ENCODE assay signal across 13 cellular contexts in genomic region chr6:149128489-149129145, GRCh38.
DNase-seq lines count a peak whose midpoint lies in the region; ATAC-seq and TF ChIP-seq lines count a peak whose summit lies in the region.
"Had no signal": no experiment of that assay in that cellular context is flagged by ENCODE, and none has a peak within 500 bp of the region (broad histone marks: within the 10 kb centered on the region; RNA-seq: fewer than 3 reads in every experiment).

No MANE protein-coding gene starts in this region.

- peak overlapping the region; percentile 7 for H3K4me3 ChIP-seq in CD8-positive, alpha-beta T cell (ENCODE audit: low read depth, low read length)
- no peak overlapping the region for H3K4me3 ChIP-seq in liver (ENCODE audit: low read depth in 1 of 3, low read length in 3 of 3)
- no peak overlapping the region for H3K4me3 ChIP-seq in lower leg skin (ENCODE audit: low read depth, poor library complexity, severe bottlenecking)
- no peak overlapping the region for H3K4me3 ChIP-seq in brain microvascular endothelial cell (ENCODE audit: low read depth, low read length)
- H3K4me3 ChIP-seq: prostate gland had no signal

- peak; percentile 75 for ATAC-seq in CD8-positive, alpha-beta T cell
- ATAC-seq: WTC11 had no signal

- intact Hi-C loops in CD8-positive, alpha-beta T cell (cut with DNase I, micrococcal nuclease) = loop anchor here in 1 of 2 experiments (5.0 kb wide), 1 partner anchor 39 kb away; no protein-coding TSS in a partner anchor
- intact Hi-C loops in activated T-helper 2 cell treated with anti-CD3 and anti-CD28 coated beads, Interferon-gamma antibody, Interleukin-2, Interleukin-4, amounts not matched to agents 10 μg/mL and 5 μg/mL and 100 μg/mL, durations not matched to agents 14 hours and 24 hours and 36 hours (cut with micrococcal nuclease) = loop anchor here (2.0 kb wide), 2 partner anchors 16 to 46 kb away; no protein-coding TSS in a partner anchor
- intact Hi-C loops in lower leg skin (cut with DNase I; ENCODE audit: low total_unique reads) = no loop called here

- H3K4me1 ChIP-seq in CD8-positive, alpha-beta T cell (ENCODE audit: insufficient read depth, low read length) = peaks cover 24% of the 10 kb centered on the region
- H3K4me1 ChIP-seq in liver (ENCODE audit: control insufficient read depth in 4 of 4, insufficient read depth in 4 of 4, low read length in 3 of 4) = peaks cover 0 to 8% (median 6%) of the 10 kb centered on the region in 4 donors

- CTCF ChIA-PET in CD8-positive, alpha-beta T cell (lab: Charles Lee) = interaction anchor here (0.9 to 1.6 kb wide), 3 partner anchors 8 to 12 kb away, joined by 3 to 4 read pairs (median 4); no protein-coding TSS in a partner anchor

- no peaks in the 10 kb centered on the region for H3K36me3 Mint-ChIP-seq in CD8-positive, alpha-beta T cell
- peaks cover 60% of the 10 kb centered on the region for H3K36me3 Mint-ChIP-seq in activated T-helper 2 cell treated with anti-CD3 and anti-CD28 coated beads, Interferon-gamma antibody, Interleukin-2, Interleukin-4, amounts not matched to agents 10 μg/mL and 5 μg/mL and 100 μg/mL, durations not matched to agents 14 hours and 24 hours and 36 hours (ENCODE audit: low read depth)
- H3K36me3 Mint-ChIP-seq: WTC11 had no signal

- peak in 1 of 2 donors; percentile 14 for TF ChIP-seq RAD21 in liver (IDR thresholded peaks at IDR 0.05)

- no peak overlapping the region for H3K27ac ChIP-seq in CD8-positive, alpha-beta T cell (ENCODE audit: low read depth, low read length)
- H3K27ac ChIP-seq in liver (ENCODE audit: low read depth in 1 of 2, low read length in 2 of 2) = no peak overlapping the region
- no peak overlapping the region for H3K27ac ChIP-seq in brain microvascular endothelial cell
- H3K27ac ChIP-seq: prostate gland had no signal

- no peaks in the 10 kb centered on the region for H3K9me3 Mint-ChIP-seq in CD8-positive, alpha-beta T cell
- H3K9me3 Mint-ChIP-seq in activated T-helper 2 cell treated with anti-CD3 and anti-CD28 coated beads, Interferon-gamma antibody, Interleukin-2, Interleukin-4, amounts not matched to agents 10 μg/mL and 5 μg/mL and 100 μg/mL, durations not matched to agents 14 hours and 24 hours and 36 hours = peaks cover 29% of the 10 kb centered on the region

- peak in 6 of 7 experiments; percentile 22 to 67 (median 38) for DNase-seq in CD8-positive, alpha-beta T cell
- DNase-seq in Kasumi-1 (lab: John Stamatoyannopoulos, UW) = peak; percentile 14 to 33
- DNase-seq in activated T-helper 2 cell treated with anti-CD3 and anti-CD28 coated beads, Interferon-gamma antibody, Interleukin-2, Interleukin-4, amounts not matched to agents 10 μg/mL and 5 μg/mL and 100 μg/mL, durations not matched to agents 14 hours and 24 hours and 36 hours (ENCODE audit: low spot score) = peak; percentile 60
- DNase-seq in lower leg skin (ENCODE audit: low spot score in 2 of 2) = no peak
- DNase-seq in SIG-M5 treated with dmso at 0.1 percent for 504 hours (lab: John Stamatoyannopoulos, UW; ENCODE audit: unreplicated experiment) = no peak
- no peak for DNase-seq in brain microvascular endothelial cell
- no peak for DNase-seq in SHP77 treated with DMSO at 0.1 percent for 48 hours (lab: John Stamatoyannopoulos, UW)
- DNase-seq: COR-L47, kidney glomerular epithelial cell, NCI-H2029 had no signal

- WGBS in liver = 72% methylated on average over 5 of the region's 5 CpGs
- WGBS in lower leg skin, 2 donors = 82 to 91% methylated on average over 5 of the region's 5 CpGs

- no peak overlapping the region for H3K9ac ChIP-seq in liver (ENCODE audit: low read depth in 1 of 2, low read length in 2 of 2)

- H3K4me3 Mint-ChIP-seq in CD8-positive, alpha-beta T cell = no peak overlapping the region
- H3K4me3 Mint-ChIP-seq in activated T-helper 2 cell treated with anti-CD3 and anti-CD28 coated beads, Interferon-gamma antibody, Interleukin-2, Interleukin-4, amounts not matched to agents 10 μg/mL and 5 μg/mL and 100 μg/mL, durations not matched to agents 14 hours and 24 hours and 36 hours (ENCODE audit: low read depth) = peak overlapping the region; percentile 65
- H3K4me3 Mint-ChIP-seq: WTC11 had no signal

- H3K27ac Mint-ChIP-seq in CD8-positive, alpha-beta T cell = peak overlapping the region; percentile 79
- peak overlapping the region; percentile 90 for H3K27ac Mint-ChIP-seq in activated T-helper 2 cell treated with anti-CD3 and anti-CD28 coated beads, Interferon-gamma antibody, Interleukin-2, Interleukin-4, amounts not matched to agents 10 μg/mL and 5 μg/mL and 100 μg/mL, durations not matched to agents 14 hours and 24 hours and 36 hours
- H3K27ac Mint-ChIP-seq: WTC11 had no signal

- no peaks in the 10 kb centered on the region for H3K27me3 ChIP-seq in CD8-positive, alpha-beta T cell (ENCODE audit: insufficient read depth, low read length)
- H3K27me3 ChIP-seq in liver (ENCODE audit: control insufficient read depth in 4 of 4, insufficient read depth in 4 of 4, low read length in 3 of 4) (no peaks in the 10 kb centered on the region), brain microvascular endothelial cell (replicated peaks) (no peaks in the 10 kb centered on the region)

- TF ChIP-seq POLR2A in lower leg skin (IDR thresholded peaks at IDR 0.05) = no peak

- no peaks in the 10 kb centered on the region for H3K9me3 ChIP-seq in CD8-positive, alpha-beta T cell (ENCODE audit: low read length)
- H3K9me3 ChIP-seq in liver (ENCODE audit: control insufficient read depth in 4 of 4, low read length in 3 of 4) = no peaks in the 10 kb centered on the region
- H3K9me3 ChIP-seq: prostate gland had no signal

- H3K27me3 Mint-ChIP-seq in CD8-positive, alpha-beta T cell (ENCODE audit: low read depth) = no peaks in the 10 kb centered on the region
- H3K27me3 Mint-ChIP-seq in activated T-helper 2 cell treated with anti-CD3 and anti-CD28 coated beads, Interferon-gamma antibody, Interleukin-2, Interleukin-4, amounts not matched to agents 10 μg/mL and 5 μg/mL and 100 μg/mL, durations not matched to agents 14 hours and 24 hours and 36 hours (ENCODE audit: low read depth) = no peaks in the 10 kb centered on the region

- peaks cover 57% of the 10 kb centered on the region for H3K4me1 Mint-ChIP-seq in CD8-positive, alpha-beta T cell (ENCODE audit: low read depth)
- peaks cover 74% of the 10 kb centered on the region for H3K4me1 Mint-ChIP-seq in activated T-helper 2 cell treated with anti-CD3 and anti-CD28 coated beads, Interferon-gamma antibody, Interleukin-2, Interleukin-4, amounts not matched to agents 10 μg/mL and 5 μg/mL and 100 μg/mL, durations not matched to agents 14 hours and 24 hours and 36 hours (ENCODE audit: low read depth)
- H3K4me1 Mint-ChIP-seq: WTC11 had no signal

- POLR2A ChIA-PET in CD8-positive, alpha-beta T cell (lab: Charles Lee) = interaction anchor here (0.6 to 2.3 kb wide), 8 partner anchors 9 to 188 kb away, joined by 3 to 7 read pairs (median 4); no protein-coding TSS in a partner anchor

- in situ Hi-C loops in brain microvascular endothelial cell (cut with HindIII; ENCODE audit: low pct_ligation_motif_present, low sequenced_read_pairs) = no loop called here

- TF ChIP-seq CTCF in CD8-positive, alpha-beta T cell (IDR thresholded peaks at IDR 0.05) = no peak
- no peak for TF ChIP-seq CTCF in liver (IDR thresholded peaks at IDR 0.05; ENCODE audit: low read depth, low read length, missing input control)
- no peak for TF ChIP-seq CTCF in lower leg skin (IDR thresholded peaks at IDR 0.05)
- no peak for TF ChIP-seq CTCF in brain microvascular endothelial cell (IDR thresholded peaks at IDR 0.05; ENCODE audit: low read depth, low read length, missing control alignments)

- H3K36me3 ChIP-seq in CD8-positive, alpha-beta T cell (ENCODE audit: insufficient read depth, low read length) = no peaks in the 10 kb centered on the region
- H3K36me3 ChIP-seq in liver (ENCODE audit: control insufficient read depth in 4 of 4, insufficient read depth in 3 of 4, low read depth in 1 of 4, low read length in 3 of 4) (no peaks in the 10 kb centered on the region), brain microvascular endothelial cell (replicated peaks) (no peaks in the 10 kb centered on the region)
- H3K36me3 ChIP-seq: prostate gland had no signal

TF ChIP-seq in liver, 16 proteins besides CTCF, POLR2A, EP300 and RAD21:
- peak in 1 of 2 donors; percentile 11 for TF ChIP-seq RXRA (IDR thresholded peaks at IDR 0.05)
- TF ChIP-seq TAF1 (conservative IDR thresholded peaks at IDR 0.05) = no peak
- TF ChIP-seq NR2F2 (IDR thresholded peaks at IDR 0.05) = peak; percentile 61

Comparison
In these comparisons a context has a peak if more than half of its experiments do, and no peak if none do; other contexts are left out.
1. DNase-seq: peak in CD8-positive, alpha-beta T cell (6 of 7), Kasumi-1 (2 of 2) and activated T-helper 2 cell treated with anti-CD3 and anti-CD28 coated beads, Interferon-gamma antibody, Interleukin-2, Interleukin-4, amounts not matched to agents 10 μg/mL and 5 μg/mL and 100 μg/mL, durations not matched to agents 14 hours and 24 hours and 36 hours (single experiment); none in lower leg skin (0 of 2), SIG-M5 treated with dmso at 0.1 percent for 504 hours (single experiment), brain microvascular endothelial cell (single experiment) and SHP77 treated with DMSO at 0.1 percent for 48 hours (single experiment).